1 cellular context compared by ENCODE assay signal in the genomic region with DNA sequence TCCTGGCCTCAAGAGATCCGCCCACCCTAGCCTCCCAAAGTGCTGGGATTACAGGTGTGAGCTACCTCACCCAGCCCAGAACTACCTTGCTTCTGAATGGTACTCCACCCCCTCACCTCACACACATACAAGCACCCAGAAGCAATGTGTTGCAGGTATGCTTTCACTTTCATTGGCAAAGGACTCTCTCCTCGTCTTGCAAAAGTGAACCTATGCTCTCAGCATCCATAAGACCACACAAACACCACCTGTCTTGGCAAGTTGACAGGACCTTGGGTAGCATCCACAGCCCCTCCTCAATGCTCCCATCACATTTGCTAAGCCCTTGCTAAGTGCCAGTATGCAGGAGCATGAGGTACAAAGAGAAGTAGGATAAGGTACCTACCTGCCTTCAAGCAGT.
TF ChIP-seq lines count a peak whose summit lies in the region.

No MANE protein-coding gene starts in this region.

TF ChIP-seq in GM23338, 12 proteins besides CTCF, POLR2A, EP300 and RAD21 (continued from another document):
- TF ChIP-seq, protein P1, sequence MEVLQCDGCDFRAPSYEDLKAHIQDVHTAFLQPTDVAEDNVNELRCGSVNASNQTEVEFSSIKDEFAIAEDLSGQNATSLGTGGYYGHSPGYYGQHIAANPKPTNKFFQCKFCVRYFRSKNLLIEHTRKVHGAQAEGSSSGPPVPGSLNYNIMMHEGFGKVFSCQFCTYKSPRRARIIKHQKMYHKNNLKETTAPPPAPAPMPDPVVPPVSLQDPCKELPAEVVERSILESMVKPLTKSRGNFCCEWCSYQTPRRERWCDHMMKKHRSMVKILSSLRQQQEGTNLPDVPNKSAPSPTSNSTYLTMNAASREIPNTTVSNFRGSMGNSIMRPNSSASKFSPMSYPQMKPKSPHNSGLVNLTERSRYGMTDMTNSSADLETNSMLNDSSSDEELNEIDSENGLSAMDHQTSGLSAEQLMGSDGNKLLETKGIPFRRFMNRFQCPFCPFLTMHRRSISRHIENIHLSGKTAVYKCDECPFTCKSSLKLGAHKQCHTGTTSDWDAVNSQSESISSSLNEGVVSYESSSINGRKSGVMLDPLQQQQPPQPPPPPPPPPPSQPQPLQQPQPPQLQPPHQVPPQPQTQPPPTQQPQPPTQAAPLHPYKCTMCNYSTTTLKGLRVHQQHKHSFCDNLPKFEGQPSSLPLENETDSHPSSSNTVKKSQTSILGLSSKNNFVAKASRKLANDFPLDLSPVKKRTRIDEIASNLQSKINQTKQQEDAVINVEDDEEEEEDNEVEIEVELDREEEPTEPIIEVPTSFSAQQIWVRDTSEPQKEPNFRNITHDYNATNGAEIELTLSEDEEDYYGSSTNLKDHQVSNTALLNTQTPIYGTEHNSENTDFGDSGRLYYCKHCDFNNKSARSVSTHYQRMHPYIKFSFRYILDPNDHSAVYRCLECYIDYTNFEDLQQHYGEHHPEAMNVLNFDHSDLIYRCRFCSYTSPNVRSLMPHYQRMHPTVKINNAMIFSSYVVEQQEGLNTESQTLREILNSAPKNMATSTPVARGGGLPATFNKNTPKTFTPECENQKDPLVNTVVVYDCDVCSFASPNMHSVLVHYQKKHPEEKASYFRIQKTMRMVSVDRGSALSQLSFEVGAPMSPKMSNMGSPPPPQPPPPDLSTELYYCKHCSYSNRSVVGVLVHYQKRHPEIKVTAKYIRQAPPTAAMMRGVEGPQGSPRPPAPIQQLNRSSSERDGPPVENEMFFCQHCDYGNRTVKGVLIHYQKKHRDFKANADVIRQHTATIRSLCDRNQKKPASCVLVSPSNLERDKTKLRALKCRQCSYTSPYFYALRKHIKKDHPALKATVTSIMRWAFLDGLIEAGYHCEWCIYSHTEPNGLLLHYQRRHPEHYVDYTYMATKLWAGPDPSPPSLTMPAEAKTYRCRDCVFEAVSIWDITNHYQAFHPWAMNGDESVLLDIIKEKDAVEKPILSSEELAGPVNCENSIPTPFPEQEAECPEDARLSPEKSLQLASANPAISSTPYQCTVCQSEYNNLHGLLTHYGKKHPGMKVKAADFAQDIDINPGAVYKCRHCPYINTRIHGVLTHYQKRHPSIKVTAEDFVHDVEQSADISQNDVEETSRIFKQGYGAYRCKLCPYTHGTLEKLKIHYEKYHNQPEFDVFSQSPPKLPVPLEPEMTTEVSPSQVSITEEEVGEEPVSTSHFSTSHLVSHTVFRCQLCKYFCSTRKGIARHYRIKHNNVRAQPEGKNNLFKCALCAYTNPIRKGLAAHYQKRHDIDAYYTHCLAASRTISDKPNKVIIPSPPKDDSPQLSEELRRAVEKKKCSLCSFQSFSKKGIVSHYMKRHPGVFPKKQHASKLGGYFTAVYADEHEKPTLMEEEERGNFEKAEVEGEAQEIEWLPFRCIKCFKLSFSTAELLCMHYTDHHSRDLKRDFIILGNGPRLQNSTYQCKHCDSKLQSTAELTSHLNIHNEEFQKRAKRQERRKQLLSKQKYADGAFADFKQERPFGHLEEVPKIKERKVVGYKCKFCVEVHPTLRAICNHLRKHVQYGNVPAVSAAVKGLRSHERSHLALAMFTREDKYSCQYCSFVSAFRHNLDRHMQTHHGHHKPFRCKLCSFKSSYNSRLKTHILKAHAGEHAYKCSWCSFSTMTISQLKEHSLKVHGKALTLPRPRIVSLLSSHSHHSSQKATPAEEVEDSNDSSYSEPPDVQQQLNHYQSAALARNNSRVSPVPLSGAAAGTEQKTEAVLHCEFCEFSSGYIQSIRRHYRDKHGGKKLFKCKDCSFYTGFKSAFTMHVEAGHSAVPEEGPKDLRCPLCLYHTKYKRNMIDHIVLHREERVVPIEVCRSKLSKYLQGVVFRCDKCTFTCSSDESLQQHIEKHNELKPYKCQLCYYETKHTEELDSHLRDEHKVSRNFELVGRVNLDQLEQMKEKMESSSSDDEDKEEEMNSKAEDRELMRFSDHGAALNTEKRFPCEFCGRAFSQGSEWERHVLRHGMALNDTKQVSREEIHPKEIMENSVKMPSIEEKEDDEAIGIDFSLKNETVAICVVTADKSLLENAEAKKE (CRISPR knock-in tag; IDR thresholded peaks at IDR 0.05), result no peak
- TF ChIP-seq, protein P2, sequence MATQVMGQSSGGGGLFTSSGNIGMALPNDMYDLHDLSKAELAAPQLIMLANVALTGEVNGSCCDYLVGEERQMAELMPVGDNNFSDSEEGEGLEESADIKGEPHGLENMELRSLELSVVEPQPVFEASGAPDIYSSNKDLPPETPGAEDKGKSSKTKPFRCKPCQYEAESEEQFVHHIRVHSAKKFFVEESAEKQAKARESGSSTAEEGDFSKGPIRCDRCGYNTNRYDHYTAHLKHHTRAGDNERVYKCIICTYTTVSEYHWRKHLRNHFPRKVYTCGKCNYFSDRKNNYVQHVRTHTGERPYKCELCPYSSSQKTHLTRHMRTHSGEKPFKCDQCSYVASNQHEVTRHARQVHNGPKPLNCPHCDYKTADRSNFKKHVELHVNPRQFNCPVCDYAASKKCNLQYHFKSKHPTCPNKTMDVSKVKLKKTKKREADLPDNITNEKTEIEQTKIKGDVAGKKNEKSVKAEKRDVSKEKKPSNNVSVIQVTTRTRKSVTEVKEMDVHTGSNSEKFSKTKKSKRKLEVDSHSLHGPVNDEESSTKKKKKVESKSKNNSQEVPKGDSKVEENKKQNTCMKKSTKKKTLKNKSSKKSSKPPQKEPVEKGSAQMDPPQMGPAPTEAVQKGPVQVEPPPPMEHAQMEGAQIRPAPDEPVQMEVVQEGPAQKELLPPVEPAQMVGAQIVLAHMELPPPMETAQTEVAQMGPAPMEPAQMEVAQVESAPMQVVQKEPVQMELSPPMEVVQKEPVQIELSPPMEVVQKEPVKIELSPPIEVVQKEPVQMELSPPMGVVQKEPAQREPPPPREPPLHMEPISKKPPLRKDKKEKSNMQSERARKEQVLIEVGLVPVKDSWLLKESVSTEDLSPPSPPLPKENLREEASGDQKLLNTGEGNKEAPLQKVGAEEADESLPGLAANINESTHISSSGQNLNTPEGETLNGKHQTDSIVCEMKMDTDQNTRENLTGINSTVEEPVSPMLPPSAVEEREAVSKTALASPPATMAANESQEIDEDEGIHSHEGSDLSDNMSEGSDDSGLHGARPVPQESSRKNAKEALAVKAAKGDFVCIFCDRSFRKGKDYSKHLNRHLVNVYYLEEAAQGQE (IDR thresholded peaks at IDR 0.05; ENCODE audit: unreplicated experiment), result no peak
- TF ChIP-seq JUNB (IDR thresholded peaks at IDR 0.05; ENCODE audit: unreplicated experiment) (no peak), NANOG (IDR thresholded peaks at IDR 0.05; ENCODE audit: borderline replicate concordance) (no peak), POLR2AphosphoS5 (IDR thresholded peaks at IDR 0.05; ENCODE audit: low read depth) (no peak), EZH2phosphoT487 (IDR thresholded peaks at IDR 0.05; ENCODE audit: unreplicated experiment) (no peak)
